8 cellular contexts compared by ENCODE assay signal in the genomic region with DNA sequence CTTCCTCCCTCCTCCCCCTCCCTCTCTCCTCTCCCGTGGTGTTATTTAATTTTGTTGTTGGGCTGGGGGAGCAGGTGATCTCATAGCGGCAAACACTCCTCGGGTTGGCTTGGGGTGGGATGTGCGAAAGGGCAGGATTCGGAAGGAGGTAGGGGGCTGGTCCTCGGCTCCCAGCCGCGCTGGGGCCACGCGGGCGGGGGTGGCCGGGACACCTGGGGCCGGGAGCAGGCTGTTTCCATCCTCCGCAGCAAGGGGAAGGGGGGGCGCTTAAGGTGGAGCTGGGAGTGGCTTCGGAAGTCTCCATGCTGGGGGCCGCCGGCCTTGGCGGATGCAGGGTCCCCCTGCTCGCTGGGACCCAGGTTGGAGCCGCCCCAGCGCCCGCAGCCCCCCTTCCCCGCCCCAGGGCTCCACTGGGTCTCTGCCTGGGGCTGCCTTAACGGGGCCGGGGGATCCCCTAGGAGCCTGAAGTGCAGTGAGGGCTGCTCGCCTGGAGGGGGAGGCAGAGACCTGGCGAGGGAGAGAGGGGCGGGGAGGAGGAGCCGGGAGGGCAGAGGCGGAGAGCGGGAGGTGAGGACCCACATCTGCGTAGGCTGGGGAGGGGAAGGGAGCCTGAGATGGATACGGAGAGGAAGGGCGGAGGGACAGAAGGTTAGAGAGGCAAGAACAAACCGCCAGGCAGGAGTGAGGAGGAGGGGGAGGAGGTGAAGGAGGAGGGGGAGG. TPM values are rescaled to one million over a fixed set of nuclear protein-coding genes. Genes with fewer than 3 reads are reported as not detected.
DNase-seq lines count a peak whose midpoint lies in the region; ATAC-seq, FAIRE-seq and TF ChIP-seq lines count a peak whose summit lies in the region.

No MANE protein-coding gene starts in this region.

- H4K20me1 ChIP-seq in fibroblast of lung (ENCODE audit: control insufficient read depth, extremely low read depth, insufficient read depth, low read length) = no peaks in the 10 kb centered on the region

- H3K36me3 ChIP-seq in KOPT-K1 (ENCODE audit: insufficient read depth, low read length) (no peaks in the 10 kb centered on the region), fibroblast of lung (ENCODE audit: control insufficient read depth, insufficient read depth, low read length) (no peaks in the 10 kb centered on the region)

- intact Hi-C loops in Calu3 (cut with micrococcal nuclease; ENCODE audit: unreplicated experiment) = no loop called here

- peak overlapping the region; percentile 72 for H3K4me2 ChIP-seq in fibroblast of lung (ENCODE audit: extremely low read depth, insufficient read depth, low read length)

- peak overlapping the region; percentile 75 for H2AFZ ChIP-seq in fibroblast of lung (ENCODE audit: low read length)

- H3K4me3 Mint-ChIP-seq in Calu3 (ENCODE audit: low read depth, unreplicated experiment) = peak overlapping the region; percentile 55
- H3K4me3 Mint-ChIP-seq in natural killer cell treated with Interleukin-12 subunit alpha and Interleukin-12 subunit beta and Interleukin-15 and Interleukin-18, amount 100 ng/mL, for 72 hours = peak overlapping the region; percentile 97

- peak; percentile 94 for DNase-seq in Calu3
- peak; percentile 16 for DNase-seq in RCC 7860 (ENCODE audit: low spot score)
- DNase-seq in activated T-helper 1 cell treated with Interleukin-2 at 50 U/mL for 16 hours (ENCODE audit: low read depth) = peak; percentile 88
- peak; percentile 75 to 79 for DNase-seq in fibroblast of lung (ENCODE audit: low read depth in 2 of 2)
- peak; percentile 93 for DNase-seq in natural killer cell treated with Interleukin-12 subunit alpha and Interleukin-12 subunit beta and Interleukin-15 and Interleukin-18, amount 100 ng/mL, for 72 hours (ENCODE audit: low spot score)
- peak; percentile 87 to 96 (median 92) for DNase-seq in stimulated activated naive CD4-positive, alpha-beta T cell (lab: John Stamatoyannopoulos, UW)

- peaks cover 6% of the 10 kb centered on the region for H3K36me3 Mint-ChIP-seq in Calu3 (ENCODE audit: insufficient read depth, unreplicated experiment)
- no peaks in the 10 kb centered on the region for H3K36me3 Mint-ChIP-seq in natural killer cell treated with Interleukin-12 subunit alpha and Interleukin-12 subunit beta and Interleukin-15 and Interleukin-18, amount 100 ng/mL, for 72 hours

- H3K27ac Mint-ChIP-seq in Calu3 (ENCODE audit: unreplicated experiment) = no peak overlapping the region
- H3K27ac Mint-ChIP-seq in natural killer cell treated with Interleukin-12 subunit alpha and Interleukin-12 subunit beta and Interleukin-15 and Interleukin-18, amount 100 ng/mL, for 72 hours = peak overlapping the region; percentile 76 to 89

- H3K9me3 Mint-ChIP-seq in Calu3 (ENCODE audit: low read depth, unreplicated experiment) = no peaks in the 10 kb centered on the region
- H3K9me3 Mint-ChIP-seq in natural killer cell treated with Interleukin-12 subunit alpha and Interleukin-12 subunit beta and Interleukin-15 and Interleukin-18, amount 100 ng/mL, for 72 hours = no peaks in the 10 kb centered on the region

- TF ChIP-seq CTCF in Calu3 (IDR thresholded peaks at IDR 0.05; ENCODE audit: unreplicated experiment) = peak; percentile 91
- TF ChIP-seq CTCF in fibroblast of lung (conservative IDR thresholded peaks at IDR 0.05 in 1 of 2, IDR thresholded peaks at IDR 0.05 in 1 of 2; ENCODE audit: low read depth in 1 of 2, low read length in 2 of 2) = peak; percentile 75 to 80

- BruUV-seq in Calu3 (replicated peaks; lab: Mats Ljungman, UMichigan) = no TSS peak

- H3K9me3 ChIP-seq in KOPT-K1 (ENCODE audit: insufficient read depth, low read length, poor library complexity, severe bottlenecking) (no peaks in the 10 kb centered on the region), fibroblast of lung (ENCODE audit: control insufficient read depth, insufficient read depth, low read depth, low read length) (no peaks in the 10 kb centered on the region)

- H3K4me1 Mint-ChIP-seq in Calu3 (ENCODE audit: low read depth, unreplicated experiment) = peaks cover 19% of the 10 kb centered on the region
- peaks cover 29 to 33% of the 10 kb centered on the region in 2 donors for H3K4me1 Mint-ChIP-seq in natural killer cell treated with Interleukin-12 subunit alpha and Interleukin-12 subunit beta and Interleukin-15 and Interleukin-18, amount 100 ng/mL, for 72 hours (ENCODE audit: low read depth in 2 of 2)

- no peaks in the 10 kb centered on the region for H3K79me2 ChIP-seq in fibroblast of lung (ENCODE audit: control insufficient read depth, insufficient read depth, low read length)

- no peaks in the 10 kb centered on the region for H3K27me3 ChIP-seq in fibroblast of lung (ENCODE audit: control insufficient read depth, insufficient read depth, low read length)

- no peak overlapping the region for H3K9ac ChIP-seq in fibroblast of lung (ENCODE audit: insufficient read depth, low read length)

- peak; percentile 69 for ATAC-seq in GM21619 (IDR thresholded peaks at IDR 0.05; ENCODE audit: unreplicated experiment)
- peak; percentile 94 to 96 for ATAC-seq in natural killer cell treated with Interleukin-12 subunit alpha and Interleukin-12 subunit beta and Interleukin-15 and Interleukin-18, amount 100 ng/mL, for 72 hours

- no peak for FAIRE-seq in RCC 7860 (lab: Jason Lieb, UNC)

- peaks cover 2% of the 10 kb centered on the region for H3K4me1 ChIP-seq in fibroblast of lung (ENCODE audit: control insufficient read depth, extremely low read depth, insufficient read depth, low read length)

- peaks cover 57% of the 10 kb centered on the region for H3K27me3 Mint-ChIP-seq in Calu3 (ENCODE audit: unreplicated experiment)
- H3K27me3 Mint-ChIP-seq in natural killer cell treated with Interleukin-12 subunit alpha and Interleukin-12 subunit beta and Interleukin-15 and Interleukin-18, amount 100 ng/mL, for 72 hours = no peaks in the 10 kb centered on the region

- peak overlapping the region; percentile 27 to 63 (median 46) for H3K4me3 ChIP-seq in fibroblast of lung (replicated peaks in 1 of 4; ENCODE audit: control extremely low read depth in 1 of 4, insufficient read depth in 1 of 4, low read depth in 3 of 4, low read length in 4 of 4)

- CTCF ChIA-PET in Calu3 (lab: Charles Lee) = interaction anchor here (0.6 to 2.4 kb wide), 13 partner anchors 9 to 347 kb away, joined by 3 to 13 read pairs (median 5); partner anchors contain the start of genes GYS1 and RUVBL2

- peak overlapping the region; percentile 56 for H3K27ac ChIP-seq in KOPT-K1 (ENCODE audit: low read depth, low read length, poor library complexity, severe bottlenecking)
- H3K27ac ChIP-seq in fibroblast of lung (ENCODE audit: insufficient read depth, low read length) = no peak overlapping the region

RNA-seq across cellular contexts. Expression of gene CA11, which starts 0.4 kb away (rescaled TPM):
- total RNA-seq in Calu3 (2022) (2.1 and 5.1 TPM in 2 replicates), fibroblast of lung (2.3 and 4.1 TPM in 2 replicates)
- 1.5 and 1.7 TPM in 2 replicates for polyA plus RNA-seq in fibroblast of lung
- 10.1 and 11.4 TPM in 2 replicates for polyA plus RNA-seq in fibroblast of lung (2012)
- 1.7 TPM in 1 of 2 replicates, not detected in the other for polyA minus RNA-seq in fibroblast of lung (ENCODE audit: low replicate concordance)
- total RNA-seq in natural killer cell treated with Interleukin-12 subunit alpha and Interleukin-12 subunit beta and Interleukin-15 and Interleukin-18, amount 100 ng/mL, for 72 hours = 1 to 10 TPM; 4.7 to 4.9 TPM

RNA-seq across cellular contexts. Expression of gene DBP, which starts 9.2 kb away (rescaled TPM):
- total RNA-seq in Calu3 (2022) (4.3 and 4.9 TPM in 2 replicates), fibroblast of lung (17.2 and 23.6 TPM in 2 replicates)
- polyA plus RNA-seq in fibroblast of lung = 3.2 and 4.8 TPM in 2 replicates
- polyA plus RNA-seq in fibroblast of lung (2012) = 6.0 and 11.1 TPM in 2 replicates
- 1.6 and 6.7 TPM in 2 replicates for polyA minus RNA-seq in fibroblast of lung (ENCODE audit: low replicate concordance)
- 1 to 10 TPM; 3.8 to 3.9 TPM for total RNA-seq in natural killer cell treated with Interleukin-12 subunit alpha and Interleukin-12 subunit beta and Interleukin-15 and Interleukin-18, amount 100 ng/mL, for 72 hours

RNA-seq across cellular contexts. Expression of gene NTN5, which starts 26.5 kb away (rescaled TPM):
- 0.57 and 0.66 TPM in 2 replicates for total RNA-seq in Calu3 (2022)
- under 0.01 and 0.51 TPM in 2 replicates for total RNA-seq in fibroblast of lung
- polyA plus RNA-seq in fibroblast of lung = 0.03 and 0.10 TPM in 2 replicates
- polyA plus RNA-seq in fibroblast of lung (2012) = 0.08 and 0.14 TPM in 2 replicates
- polyA minus RNA-seq in fibroblast of lung (ENCODE audit: low replicate concordance) = not detected in 2 replicates
- under 1 TPM; 0.21 to 0.28 TPM for total RNA-seq in natural killer cell treated with Interleukin-12 subunit alpha and Interleukin-12 subunit beta and Interleukin-15 and Interleukin-18, amount 100 ng/mL, for 72 hours

RNA-seq across cellular contexts. Expression of gene SPHK2, which starts 27.0 kb away (rescaled TPM):
- total RNA-seq in Calu3 (2022) = 20.5 and 24.2 TPM in 2 replicates
- total RNA-seq in fibroblast of lung = 5.1 and 9.6 TPM in 2 replicates
- polyA plus RNA-seq in fibroblast of lung = 3.4 and 5.7 TPM in 2 replicates
- polyA plus RNA-seq in fibroblast of lung (2012) = 6.5 and 13.9 TPM in 2 replicates
- polyA minus RNA-seq in fibroblast of lung (ENCODE audit: low replicate concordance) = 4.5 and 6.4 TPM in 2 replicates
- total RNA-seq in natural killer cell treated with Interleukin-12 subunit alpha and Interleukin-12 subunit beta and Interleukin-15 and Interleukin-18, amount 100 ng/mL, for 72 hours = 10 to 100 TPM; 37.9 to 71.4 TPM

RNA-seq across cellular contexts. Expression of gene RPL18, which starts 27.4 kb away (rescaled TPM):
- total RNA-seq in Calu3 (2022) (1,224 and 1,339 TPM in 2 replicates), fibroblast of lung (2,017 and 2,054 TPM in 2 replicates)
- 1,166 and 1,578 TPM in 2 replicates for polyA plus RNA-seq in fibroblast of lung
- 2,372 and 2,688 TPM in 2 replicates for polyA plus RNA-seq in fibroblast of lung (2012)
- 1,142 and 1,357 TPM in 2 replicates for polyA minus RNA-seq in fibroblast of lung (ENCODE audit: low replicate concordance)
- 1,000 to 10,000 TPM; 1,029 to 1,552 TPM for total RNA-seq in natural killer cell treated with Interleukin-12 subunit alpha and Interleukin-12 subunit beta and Interleukin-15 and Interleukin-18, amount 100 ng/mL, for 72 hours

Comparison
In these comparisons a context has a peak if more than half of its experiments do, and no peak if none do; other contexts are left out.
1. DNase-seq: peak in every context shown above with its lines; median percentile 94 in Calu3; 93 in natural killer cell treated with Interleukin-12 subunit alpha and Interleukin-12 subunit beta and Interleukin-15 and Interleukin-18, amount 100 ng/mL, for 72 hours; 92 in stimulated activated naive CD4-positive, alpha-beta T cell; 88 in activated T-helper 1 cell treated with Interleukin-2 at 50 U/mL for 16 hours; 77 in fibroblast of lung; 16 in RCC 7860.